Comparison of ENCODE assay signal across 8 cellular contexts in genomic region chr14:23969433-23970282, GRCh38. TPM values are rescaled to one million over a fixed set of nuclear protein-coding genes. Genes with fewer than 3 reads are reported as not detected.
DNase-seq lines count a peak whose midpoint lies in the region; ATAC-seq lines count a peak whose summit lies in the region.
"Not testable (repeated sequence)": the region's sequence is repeated elsewhere in the genome, so short reads cannot be mapped to it uniquely, and the experiment has no call there.

No MANE protein-coding gene starts in this region.

- H3K4me1 ChIP-seq in ACC112 (ENCODE audit: control insufficient read depth, insufficient read depth, low read length, unreplicated experiment); endocrine pancreas (ENCODE audit: control insufficient read depth, insufficient read depth, low read length); mesendoderm (ENCODE audit: control insufficient read depth, low read depth, low read length): not testable (repeated sequence)

- H2BK120ac ChIP-seq in mesendoderm (ENCODE audit: low read depth, low read length), result not testable (repeated sequence)

- H3K27ac Mint-ChIP-seq in activated T-helper 17 cell treated with anti-CD3 and anti-CD28 coated beads, Interleukin-2, amount 50 U/mL, for 72 hours, result not testable (repeated sequence)

- H2AFZ ChIP-seq in ACC112 (ENCODE audit: low read length, unreplicated experiment), result not testable (repeated sequence)

- not testable (repeated sequence) for H3K36me3 Mint-ChIP-seq in activated T-helper 17 cell treated with anti-CD3 and anti-CD28 coated beads, Interleukin-2, amount 50 U/mL, for 72 hours (ENCODE audit: low read depth)

- peak; percentile 90 for ATAC-seq in GM19372 (IDR thresholded peaks at IDR 0.05; ENCODE audit: low read depth, unreplicated experiment)
- peak; percentile 88 for ATAC-seq in HG03354 (IDR thresholded peaks at IDR 0.05; ENCODE audit: poor library complexity, severe bottlenecking, unreplicated experiment)
- peak; percentile 96 for ATAC-seq in activated T-helper 17 cell treated with anti-CD3 and anti-CD28 coated beads, Interleukin-2, amount 50 U/mL, for 72 hours (replicated peaks)

- H3K9ac ChIP-seq in endocrine pancreas (ENCODE audit: control insufficient read depth, insufficient read depth, low read length), result peak overlapping the region; percentile 51
- not testable (repeated sequence) for H3K9ac ChIP-seq in mesendoderm (ENCODE audit: low read length)

- H3K27me3 Mint-ChIP-seq in activated T-helper 17 cell treated with anti-CD3 and anti-CD28 coated beads, Interleukin-2, amount 50 U/mL, for 72 hours, result not testable (repeated sequence)

- H3K4me3 ChIP-seq in ACC112 (ENCODE audit: low read depth, low read length), result peak overlapping the region; percentile 62
- H3K4me3 ChIP-seq in endocrine pancreas (ENCODE audit: control insufficient read depth, insufficient read depth, low read length); mesendoderm (ENCODE audit: low read length): not testable (repeated sequence)

- H3K79me2 ChIP-seq in ACC112 (ENCODE audit: control insufficient read depth, insufficient read depth, low read length, unreplicated experiment); mesendoderm (ENCODE audit: control insufficient read depth, insufficient read depth, low read length): not testable (repeated sequence)

- H3K36me3 ChIP-seq in ACC112 (ENCODE audit: insufficient read depth, low read length); endocrine pancreas (ENCODE audit: control insufficient read depth, insufficient read depth, low read length); mesendoderm (ENCODE audit: control insufficient read depth, insufficient read depth, low read length): not testable (repeated sequence)

- DNase-seq in SHP77 (lab: John Stamatoyannopoulos, UW) (peak; percentile 21 to 29), mesendoderm (peak; percentile 11)
- DNase-seq in stimulated activated CD4-positive, alpha-beta T cell treated with anti-CD3 and anti-CD28 coated beads, Interleukin-15, amount 100 ng/mL, for 24 hours, result peak; percentile 80

- H3K9me3 Mint-ChIP-seq in activated T-helper 17 cell treated with anti-CD3 and anti-CD28 coated beads, Interleukin-2, amount 50 U/mL, for 72 hours, result not testable (repeated sequence)

- H3K56ac ChIP-seq in mesendoderm (ENCODE audit: low read length), result peak overlapping the region; percentile 60

- not testable (repeated sequence) for H3K18ac ChIP-seq in mesendoderm (ENCODE audit: low read length)

- not testable (repeated sequence) for H3K27ac ChIP-seq in ACC112 (ENCODE audit: low read depth, low read length); mesendoderm (ENCODE audit: low read depth, low read length)

- H3K9me3 ChIP-seq in endocrine pancreas (ENCODE audit: control insufficient read depth, low read length), result not testable (repeated sequence)

- H3K23ac ChIP-seq in mesendoderm (ENCODE audit: low read length), result not testable (repeated sequence)

- H3K4me3 Mint-ChIP-seq in activated T-helper 17 cell treated with anti-CD3 and anti-CD28 coated beads, Interleukin-2, amount 50 U/mL, for 72 hours, result not testable (repeated sequence)

- not testable (repeated sequence) for H2BK15ac ChIP-seq in mesendoderm (replicated peaks; ENCODE audit: low read depth)

- not testable (repeated sequence) for H2BK5ac ChIP-seq in mesendoderm (ENCODE audit: low read length)

- H3K4me2 ChIP-seq in mesendoderm (ENCODE audit: low read length), result not testable (repeated sequence)

- H2AK5ac ChIP-seq in mesendoderm (ENCODE audit: low read length), result not testable (repeated sequence)

- no CpG with 5 or more reads among the region's 65 CpGs for WGBS in mesendoderm (ENCODE audit: extremely low coverage, insufficient coverage, low lambda C conversion rate)

- H4K5ac ChIP-seq in mesendoderm (ENCODE audit: low read length), result not testable (repeated sequence)

- not testable (repeated sequence) for H3K27me3 ChIP-seq in ACC112 (ENCODE audit: insufficient read depth, low read length); endocrine pancreas (ENCODE audit: control insufficient read depth, insufficient read depth, low read length); mesendoderm (ENCODE audit: insufficient read depth, low read length, poor library complexity)

- not testable (repeated sequence) for H3K4ac ChIP-seq in mesendoderm (ENCODE audit: low read depth, low read length)

- peak overlapping the region; percentile 13 for H4K8ac ChIP-seq in mesendoderm (ENCODE audit: low read depth, low read length)

- H3K4me1 Mint-ChIP-seq in activated T-helper 17 cell treated with anti-CD3 and anti-CD28 coated beads, Interleukin-2, amount 50 U/mL, for 72 hours, result not testable (repeated sequence)

- H3K79me1 ChIP-seq in mesendoderm (ENCODE audit: low read length), result not testable (repeated sequence)

RNA-seq across cellular contexts. Expression of gene DHRS4, which starts 16.1 kb away (rescaled TPM):
- 10 to 100 TPM; 14.6 to 15.0 TPM for total RNA-seq in activated T-helper 17 cell treated with anti-CD3 and anti-CD28 coated beads, Interleukin-2, amount 50 U/mL, for 72 hours
- polyA plus RNA-seq in mesendoderm (2013, experiment 1 of 2), result 10.4 TPM
- polyA plus RNA-seq in mesendoderm (2013, experiment 2 of 2), result 10.7 TPM

RNA-seq across cellular contexts. Expression of gene DHRS4L2, which starts 19.1 kb away (rescaled TPM):
- total RNA-seq in activated T-helper 17 cell treated with anti-CD3 and anti-CD28 coated beads, Interleukin-2, amount 50 U/mL, for 72 hours, result 10 to 100 TPM; 15.8 to 17.9 TPM
- polyA plus RNA-seq in mesendoderm (2013, experiment 1 of 2), result 14.9 TPM
- polyA plus RNA-seq in mesendoderm (2013, experiment 2 of 2), result 14.1 TPM

Comparison
In these comparisons a context has a peak if more than half of its experiments do, and no peak if none do; other contexts are left out.
1. DNase-seq: peak in every context shown above with its lines; median percentile 80 in stimulated activated CD4-positive, alpha-beta T cell treated with anti-CD3 and anti-CD28 coated beads, Interleukin-15, amount 100 ng/mL, for 24 hours; 25 in SHP77; 11 in mesendoderm.